9 cellular contexts compared by ENCODE assay signal in genomic region chr13:98173431-98173921, GRCh38. TPM values are rescaled to one million over a fixed set of nuclear protein-coding genes. Genes with fewer than 3 reads are reported as not detected.
DNase-seq lines count a peak whose midpoint lies in the region; ATAC-seq and TF ChIP-seq lines count a peak whose summit lies in the region.
"Had no signal": no experiment of that assay in that cellular context is flagged by ENCODE, and none has a peak within 500 bp of the region (broad histone marks: within the 10 kb centered on the region; RNA-seq: fewer than 3 reads in every experiment).

No MANE protein-coding gene starts in this region.

- no peaks in the 10 kb centered on the region for H3K4me1 Mint-ChIP-seq in immature natural killer cell
- H3K4me1 Mint-ChIP-seq in T-helper 2 cell treated with Interferon-gamma antibody and Interleukin-4, amounts not matched to agents 5 μg/mL and 100 μg/mL, for 36 hours (ENCODE audit: low read depth), result peaks cover 4% of the 10 kb centered on the region
- H3K4me1 Mint-ChIP-seq: CD4-positive, CD25-positive, alpha-beta regulatory T cell had no signal

- H3K36me3 Mint-ChIP-seq in immature natural killer cell, result no peaks in the 10 kb centered on the region
- H3K36me3 Mint-ChIP-seq in T-helper 2 cell treated with Interferon-gamma antibody and Interleukin-4, amounts not matched to agents 5 μg/mL and 100 μg/mL, for 36 hours (ENCODE audit: low read depth), result no peaks in the 10 kb centered on the region
- H3K36me3 Mint-ChIP-seq: CD4-positive, CD25-positive, alpha-beta regulatory T cell had no signal

- no peak overlapping the region for H3K9ac ChIP-seq in PC-3 (ENCODE audit: low read length)

- H3K4me1 ChIP-seq in ACC112 (ENCODE audit: control insufficient read depth, insufficient read depth, low read length, unreplicated experiment) (peaks cover 39% of the 10 kb centered on the region), PC-3 (ENCODE audit: insufficient read depth, low read length) (peaks cover 21% of the 10 kb centered on the region), esophagus muscularis mucosa (peaks cover 36 to 43% (median 41%) of the 10 kb centered on the region in 4 donors), ascending aorta (peaks cover 3 to 15% of the 10 kb centered on the region in 2 donors)

- TF ChIP-seq POLR2A in esophagus muscularis mucosa (IDR thresholded peaks at IDR 0.05; ENCODE audit: low read depth), result no peak

- no peaks in the 10 kb centered on the region for H3K9me2 ChIP-seq in PC-3 (replicated peaks; ENCODE audit: low read length)

- H3K9me3 Mint-ChIP-seq in immature natural killer cell, result no peaks in the 10 kb centered on the region
- H3K9me3 Mint-ChIP-seq in T-helper 2 cell treated with Interferon-gamma antibody and Interleukin-4, amounts not matched to agents 5 μg/mL and 100 μg/mL, for 36 hours, result no peaks in the 10 kb centered on the region
- H3K9me3 Mint-ChIP-seq: CD4-positive, CD25-positive, alpha-beta regulatory T cell had no signal

- intact Hi-C loops in PC-3 (cut with micrococcal nuclease), result no loop called here
- intact Hi-C loops in esophagus muscularis mucosa (cut with DNase I), result loop anchor here (5.0 kb wide), 1 partner anchor 94 kb away; no protein-coding TSS in a partner anchor
- intact Hi-C loops in ascending aorta (cut with DNase I), result no loop called here

- H3K79me2 ChIP-seq in ACC112 (ENCODE audit: control insufficient read depth, insufficient read depth, low read length, unreplicated experiment), result peaks cover 16% of the 10 kb centered on the region
- peaks cover 38% of the 10 kb centered on the region for H3K79me2 ChIP-seq in PC-3 (ENCODE audit: low read length)

- CTCF ChIA-PET in PC-3 (lab: Charles Lee), result no interaction called here

- H3F3A ChIP-seq in PC-3 (ENCODE audit: low read length, unreplicated experiment), result no peaks in the 10 kb centered on the region

- 16% methylated on average over 5 of the region's 5 CpGs for WGBS in esophagus muscularis mucosa

- H3K27me3 ChIP-seq in ACC112 (ENCODE audit: insufficient read depth, low read length) (no peaks in the 10 kb centered on the region), PC-3 (ENCODE audit: low read length) (no peaks in the 10 kb centered on the region), esophagus muscularis mucosa (no peaks in the 10 kb centered on the region), ascending aorta (no peaks in the 10 kb centered on the region)

- DNase-seq in PC-3 (peak; percentile 18), esophagus muscularis mucosa (ENCODE audit: extremely low spot score) (no peak), myocyte (ENCODE audit: low read depth) (peak; percentile 53), immature natural killer cell (no peak), ascending aorta (ENCODE audit: low spot score in 2 of 2) (no peak)
- no peak for DNase-seq in T-helper 2 cell treated with Interferon-gamma antibody and Interleukin-4, amounts not matched to agents 5 μg/mL and 100 μg/mL, for 36 hours (ENCODE audit: low spot score)
- DNase-seq: CD4-positive, CD25-positive, alpha-beta regulatory T cell had no signal

- no peaks in the 10 kb centered on the region for H4K20me1 ChIP-seq in PC-3 (ENCODE audit: low read length)

- H3K27me3 Mint-ChIP-seq in immature natural killer cell (ENCODE audit: low read depth in 3 of 3), result peaks cover 0 to 1% (median 0%) of the 10 kb centered on the region in 3 donors
- H3K27me3 Mint-ChIP-seq in T-helper 2 cell treated with Interferon-gamma antibody and Interleukin-4, amounts not matched to agents 5 μg/mL and 100 μg/mL, for 36 hours (ENCODE audit: low read depth), result no peaks in the 10 kb centered on the region

- TF ChIP-seq CTCF in PC-3 (conservative IDR thresholded peaks at IDR 0.05; ENCODE audit: low read depth, low read length), result no peak
- TF ChIP-seq CTCF in esophagus muscularis mucosa (IDR thresholded peaks at IDR 0.05), result no peak
- no peak for TF ChIP-seq CTCF in ascending aorta (IDR thresholded peaks at IDR 0.05)

- no peak overlapping the region for H3K4me3 Mint-ChIP-seq in immature natural killer cell
- no peak overlapping the region for H3K4me3 Mint-ChIP-seq in T-helper 2 cell treated with Interferon-gamma antibody and Interleukin-4, amounts not matched to agents 5 μg/mL and 100 μg/mL, for 36 hours
- H3K4me3 Mint-ChIP-seq: CD4-positive, CD25-positive, alpha-beta regulatory T cell had no signal

- ATAC-seq in PC-3, result peak; percentile 30
- ATAC-seq in HG02798 (IDR thresholded peaks at IDR 0.05; ENCODE audit: poor library complexity, unreplicated experiment), result no peak

- no peak for TF ChIP-seq EP300 in esophagus muscularis mucosa (IDR thresholded peaks at IDR 0.05)

- no peaks in the 10 kb centered on the region for H3K9me3 ChIP-seq in PC-3 (ENCODE audit: low read length)
- no peaks in the 10 kb centered on the region for H3K9me3 ChIP-seq in esophagus muscularis mucosa
- no peaks in the 10 kb centered on the region for H3K9me3 ChIP-seq in ascending aorta

- peak overlapping the region; percentile 72 for H3K4me3 ChIP-seq in ACC112 (ENCODE audit: low read depth, low read length)
- H3K4me3 ChIP-seq in PC-3 (ENCODE audit: low read length), result no peak overlapping the region
- no peak overlapping the region for H3K4me3 ChIP-seq in esophagus muscularis mucosa
- no peak overlapping the region for H3K4me3 ChIP-seq in ascending aorta

- H3K27ac ChIP-seq in ACC112 (ENCODE audit: low read depth, low read length) (peak overlapping the region; percentile 95), PC-3 (ENCODE audit: low read length) (no peak overlapping the region), esophagus muscularis mucosa (replicated peaks in 1 of 4) (peak overlapping the region; percentile 34 to 72 (median 63)), ascending aorta (peak overlapping the region in 1 of 2 donors; percentile 23)

- H2AFZ ChIP-seq in ACC112 (ENCODE audit: low read length, unreplicated experiment) (peak overlapping the region; percentile 36), PC-3 (ENCODE audit: low read length) (no peak overlapping the region)

- H3K4me2 ChIP-seq in PC-3 (ENCODE audit: low read length), result peak overlapping the region; percentile 56; the same call in 1 of the 2 replicates

- no peak overlapping the region for H3K27ac Mint-ChIP-seq in immature natural killer cell
- no peak overlapping the region for H3K27ac Mint-ChIP-seq in T-helper 2 cell treated with Interferon-gamma antibody and Interleukin-4, amounts not matched to agents 5 μg/mL and 100 μg/mL, for 36 hours
- H3K27ac Mint-ChIP-seq: CD4-positive, CD25-positive, alpha-beta regulatory T cell had no signal

- H3K36me3 ChIP-seq in ACC112 (ENCODE audit: insufficient read depth, low read length) (no peaks in the 10 kb centered on the region), PC-3 (ENCODE audit: low read depth, low read length) (no peaks in the 10 kb centered on the region), esophagus muscularis mucosa (peaks cover 0 to 9% (median 0%) of the 10 kb centered on the region in 4 donors), ascending aorta (no peaks in the 10 kb centered on the region)

- no TSS peak for BruUV-seq in PC-3 (replicated peaks; lab: Mats Ljungman, UMichigan)

- POLR2A ChIA-PET in PC-3 (lab: Charles Lee; ENCODE audit: unreplicated experiment), result interaction anchor here (0.6 kb wide), 1 partner anchor 1152 kb away, joined by 4 read pairs; no protein-coding TSS in a partner anchor

RNA-seq across cellular contexts. Expression of gene RNF113B, which starts 3.6 kb away (rescaled TPM):
- not detected in 2 replicates for total RNA-seq in PC-3 (2014; rRNA removed)
- not detected for total RNA-seq in esophagus muscularis mucosa
- total RNA-seq in myocyte, result not detected in 2 replicates
- 0.08 TPM for polyA plus RNA-seq in myocyte (2012)
- not detected for polyA plus RNA-seq in immature natural killer cell
- not detected for total RNA-seq in ascending aorta
- total RNA-seq: CD4-positive, CD25-positive, alpha-beta regulatory T cell had no signal
- polyA plus RNA-seq: CD4-positive, CD25-positive, alpha-beta regulatory T cell had no signal

RNA-seq across cellular contexts. Expression of gene FARP1, which starts 30.6 kb away (rescaled TPM):
- total RNA-seq in PC-3 (2014; rRNA removed) (18.2 and 20.9 TPM in 2 replicates), esophagus muscularis mucosa (10 to 100 TPM; 21.2 to 56.5 (median 35.1) TPM), myocyte (11.2 and 18.5 TPM in 2 replicates), ascending aorta (80.8 TPM)
- polyA plus RNA-seq in myocyte (2012), result 65.4 TPM
- under 1 TPM; 0.09 to 0.72 (median 0.22) TPM for polyA plus RNA-seq in immature natural killer cell

Comparison
In these comparisons a context has a peak if more than half of its experiments do, and no peak if none do; other contexts are left out.
1. DNase-seq: peak in PC-3 (single experiment) and myocyte (single experiment); none in esophagus muscularis mucosa (single experiment), immature natural killer cell (0 of 3), ascending aorta (0 of 2) and T-helper 2 cell treated with Interferon-gamma antibody and Interleukin-4, amounts not matched to agents 5 μg/mL and 100 μg/mL, for 36 hours (single experiment).